12 cellular contexts compared by ENCODE assay signal in the genomic region with DNA sequence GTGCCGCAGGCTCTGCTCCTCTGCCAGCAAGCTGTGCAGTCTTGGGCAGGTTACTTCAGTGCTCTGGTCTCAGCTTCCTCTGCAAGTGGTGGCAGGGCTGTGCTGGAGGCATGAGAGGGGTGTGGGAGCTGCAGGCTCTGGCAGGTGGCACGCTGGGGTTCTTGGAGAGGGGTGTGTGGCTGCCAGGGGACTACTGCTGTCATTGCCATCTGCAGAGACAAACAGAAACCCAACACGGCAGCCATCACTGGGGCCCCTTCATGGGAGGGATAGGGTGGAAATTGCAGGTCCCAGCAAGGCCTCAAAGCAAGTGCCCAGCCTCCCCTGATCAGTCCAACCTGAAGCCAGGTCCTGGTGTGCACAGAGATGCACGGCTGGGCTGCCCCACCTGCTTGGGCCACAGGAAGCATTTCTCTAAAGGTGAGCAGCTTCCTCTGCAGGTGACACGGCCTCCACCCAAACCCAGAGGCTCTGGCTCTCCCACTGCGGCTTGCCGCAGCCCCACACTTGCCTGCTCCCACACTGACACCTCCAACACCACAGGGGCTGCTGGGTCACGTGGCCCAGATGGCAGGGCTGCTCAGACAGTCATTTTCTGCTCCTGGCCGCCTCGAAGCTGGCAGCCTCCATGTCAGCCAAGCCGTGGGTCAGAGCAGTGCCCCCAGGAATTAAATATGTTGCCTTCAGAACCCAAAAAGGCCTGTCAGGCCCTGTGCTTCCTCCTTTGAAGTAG. TPM values are rescaled to one million over a fixed set of nuclear protein-coding genes. Genes with fewer than 3 reads are reported as not detected.
DNase-seq lines count a peak whose midpoint lies in the region; ATAC-seq and TF ChIP-seq lines count a peak whose summit lies in the region.
"Had no signal": no experiment of that assay in that cellular context is flagged by ENCODE, and none has a peak within 500 bp of the region (broad histone marks: within the 10 kb centered on the region; RNA-seq: fewer than 3 reads in every experiment).

No MANE protein-coding gene starts in this region.

- POLR2A ChIA-PET in naive thymus-derived CD8-positive, alpha-beta T cell (lab: Charles Lee), result no interaction called here

- H3K27me3 ChIP-seq in colonic mucosa, result peaks cover 18% of the 10 kb centered on the region
- H3K27me3 ChIP-seq in transverse colon, result peaks cover 19% of the 10 kb centered on the region

- H3K36me3 ChIP-seq in colonic mucosa, result no peaks in the 10 kb centered on the region
- H3K36me3 ChIP-seq in transverse colon, result no peaks in the 10 kb centered on the region

- peak; percentile 61 for DNase-seq in activated effector memory CD4-positive, alpha-beta T cell treated with anti-CD3 and anti-CD28 coated beads, Interleukin-2, amount 50 U/mL, for 16 hours
- no peak for DNase-seq in activated effector memory CD4-positive, alpha-beta T cell treated with Interleukin-2 at 50 U/mL for 16 hours
- no peak for DNase-seq in colonic mucosa
- peak in 1 of 10 donors; percentile 17 for DNase-seq in naive thymus-derived CD8-positive, alpha-beta T cell
- DNase-seq in transverse colon, result no peak
- DNase-seq in NOMO-1 (lab: John Stamatoyannopoulos, UW; ENCODE audit: unreplicated experiment in 2 of 2), result no peak
- DNase-seq in NCI-H748 (lab: John Stamatoyannopoulos, UW; ENCODE audit: unreplicated experiment), result no peak
- no peak for DNase-seq in putamen (ENCODE audit: low spot score)
- DNase-seq: activated T-cell treated with anti-CD3 and anti-CD28 coated beads, Interleukin-2, amount 50 U/mL, for 1 hour; PC-3 had no signal

- peaks cover 0 to 2% (median 0%) of the 10 kb centered on the region in 5 donors for H3K27me3 Mint-ChIP-seq in naive thymus-derived CD8-positive, alpha-beta T cell

- H3K4me3 ChIP-seq in colonic mucosa (no peak overlapping the region), transverse colon (no peak overlapping the region)
- H3K4me3 ChIP-seq: A549 had no signal

- intact Hi-C loops in colonic mucosa (cut with DNase I), result no loop called here
- intact Hi-C loops in transverse colon (cut with DNase I; ENCODE audit: low total_unique reads), result loop anchor here (5.0 kb wide), 1 partner anchor 37 kb away; no protein-coding TSS in a partner anchor

- ATAC-seq in naive thymus-derived CD8-positive, alpha-beta T cell, result no peak
- ATAC-seq: A549, PC-3 had no signal

- peaks cover 0 to 20% (median 2%) of the 10 kb centered on the region in 9 donors for H3K9me3 Mint-ChIP-seq in naive thymus-derived CD8-positive, alpha-beta T cell

- peaks cover 4 to 14% (median 8%) of the 10 kb centered on the region in 4 donors for H3K4me1 Mint-ChIP-seq in naive thymus-derived CD8-positive, alpha-beta T cell

- in situ Hi-C loops in transverse colon (cut with MboI; ENCODE audit: low pct_ligation_motif_present in 1 of 4, low pct_unique_long_range_greater_than_20kb in 1 of 4, low sequenced_read_pairs in 3 of 4), result no loop called here

- no peak for TF ChIP-seq EP300 in transverse colon (IDR thresholded peaks at IDR 0.05; ENCODE audit: low read depth)

- no peaks in the 10 kb centered on the region for H3K9me3 ChIP-seq in colonic mucosa
- no peaks in the 10 kb centered on the region for H3K9me3 ChIP-seq in transverse colon
- H3K9me3 ChIP-seq: A549 had no signal

- H3K27ac ChIP-seq in colonic mucosa, result peak overlapping the region; percentile 78
- peak overlapping the region; percentile 89 to 98 (median 94) for H3K27ac ChIP-seq in transverse colon
- H3K27ac ChIP-seq: A549 had no signal

- TF ChIP-seq POLR2A in transverse colon (IDR thresholded peaks at IDR 0.05), result no peak

- H3K4me1 ChIP-seq in colonic mucosa (no peaks in the 10 kb centered on the region), transverse colon (peaks cover 12 to 31% (median 24%) of the 10 kb centered on the region in 4 donors)
- H3K4me1 ChIP-seq: A549, Caco-2 had no signal

- H3K9ac ChIP-seq in colonic mucosa (ENCODE audit: low read depth in 2 of 2, low read length in 2 of 2), result no peak overlapping the region

- TF ChIP-seq CTCF in colonic mucosa (IDR thresholded peaks at IDR 0.05) (no peak), transverse colon (IDR thresholded peaks at IDR 0.05) (no peak)

- H3K36me3 Mint-ChIP-seq in naive thymus-derived CD8-positive, alpha-beta T cell, result peaks cover 0 to under 1% (median 0%) of the 10 kb centered on the region in 3 donors

- H3K4me3 Mint-ChIP-seq in naive thymus-derived CD8-positive, alpha-beta T cell, result no peak overlapping the region

- 64% methylated on average over 7 of the region's 11 CpGs; no CpG with 5 or more reads in 1 of the 2 donors for WGBS in transverse colon (ENCODE audit: low coverage in 1 of 2), 2 donors

- peak overlapping the region in 6 of 10 donors; percentile 31 to 73 (median 68) for H3K27ac Mint-ChIP-seq in naive thymus-derived CD8-positive, alpha-beta T cell

RNA-seq across cellular contexts. Expression of a gene that starts 4.1 kb away (rescaled TPM):
- total RNA-seq in colonic mucosa, result 100 to 1,000 TPM in 1 of 2 donors, 10 to 100 TPM in 1; 55.7 to 190 TPM
- total RNA-seq in naive thymus-derived CD8-positive, alpha-beta T cell, result 10 to 100 TPM; 91.5 to 98.8 TPM
- 10 to 100 TPM in 1 of 3 donors, 1 to 10 TPM in 2; 3.8 to 13.4 (median 8.8) TPM for polyA plus RNA-seq in naive thymus-derived CD8-positive, alpha-beta T cell
- total RNA-seq in transverse colon, result 100 to 1,000 TPM; 172 to 550 (median 346) TPM
